ENCODE assay signal across 9 cellular contexts in genomic region chr1:181149326-181150000, GRCh38.
DNase-seq lines count a peak whose midpoint lies in the region; ATAC-seq, FAIRE-seq and TF ChIP-seq lines count a peak whose summit lies in the region.
"Had no signal": no experiment of that assay in that cellular context is flagged by ENCODE, and none has a peak within 500 bp of the region (broad histone marks: within the 10 kb centered on the region; RNA-seq: fewer than 3 reads in every experiment).

No MANE protein-coding gene starts in this region.

- TF ChIP-seq RAD21 in HepG2 (CRISPR knock-in tag; IDR thresholded peaks at IDR 0.05), result no peak

- TF ChIP-seq EP300 in HepG2 (IDR thresholded peaks at IDR 0.05; ENCODE audit: low read depth in 2 of 2, low read length in 2 of 2) (no peak), HepG2 (CRISPR knock-in tag; IDR thresholded peaks at IDR 0.05; ENCODE audit: borderline replicate concordance) (no peak)

- peak overlapping the region in 1 of 4 donors; percentile 32 for H3K27ac ChIP-seq in Peyer's patch
- no peak overlapping the region for H3K27ac ChIP-seq in HepG2 (ENCODE audit: extremely low read length, insufficient read depth, low read length)
- H3K27ac ChIP-seq: A549 had no signal

- DNase-seq in NCI-H2081 (lab: John Stamatoyannopoulos, UW), result peak; percentile 23 to 35
- DNase-seq in NCI-H2081 treated with DMSO at 0.1 percent for 48 hours (lab: John Stamatoyannopoulos, UW), result no peak
- peak in 2 of 3 donors; percentile 90 to 95 for DNase-seq in Peyer's patch
- DNase-seq in activated naive CD4-positive, alpha-beta T cell treated with anti-CD3 and anti-CD28 coated beads, Interleukin-2, amount 50 U/mL, for 16 hours, result peak; percentile 59
- DNase-seq in stimulated activated CD8-positive, alpha-beta memory T cell treated with anti-CD3 and anti-CD28 coated beads, Interleukin-4, amount 100 ng/mL, for 48 hours, result peak; percentile 73
- no peak for DNase-seq in HepG2 (ENCODE audit: low spot score)
- no peak for DNase-seq in D721Med (ENCODE audit: insufficient read length, low spot score)

- WGBS in HepG2 (ENCODE audit: low lambda C conversion rate), result 60% methylated on average over 10 of the region's 10 CpGs

- H3K36me3 ChIP-seq in Peyer's patch (no peaks in the 10 kb centered on the region), HepG2 (replicated peaks in 1 of 2; ENCODE audit: control insufficient read depth in 1 of 2, insufficient read depth in 2 of 2, low read length in 2 of 2) (no peaks in the 10 kb centered on the region)

- H3K4me3 ChIP-seq in Peyer's patch, result no peak overlapping the region
- H3K4me3 ChIP-seq in HepG2 (replicated peaks in 1 of 3; ENCODE audit: insufficient read depth in 1 of 3, low read depth in 2 of 3, low read length in 3 of 3), result no peak overlapping the region
- H3K4me3 ChIP-seq: A549 had no signal

- no peaks in the 10 kb centered on the region for H3K79me2 ChIP-seq in HepG2 (ENCODE audit: insufficient read depth, low read length)

- H3K4me2 ChIP-seq in HepG2 (ENCODE audit: low read depth, low read length), result no peak overlapping the region
- H3K4me2 ChIP-seq: A549 had no signal

- no peak overlapping the region for H3K9ac ChIP-seq in HepG2 (ENCODE audit: insufficient read depth, low read depth, low read length)

- POLR2A ChIA-PET in HepG2 (lab: Yijun Ruan, JAX), result no interaction called here

- TF ChIP-seq POLR2A in Peyer's patch (IDR thresholded peaks at IDR 0.05) (no peak), HepG2 (IDR thresholded peaks at IDR 0.05; ENCODE audit: insufficient read depth in 1 of 2, low read depth in 2 of 2, low read length in 2 of 2) (no peak)

- H4K20me1 ChIP-seq in HepG2 (ENCODE audit: insufficient read depth, low read length), result no peaks in the 10 kb centered on the region

- FAIRE-seq in HepG2 (lab: Jason Lieb, UNC), result no peak
- no peak for FAIRE-seq in D721Med (lab: Jason Lieb, UNC)
- FAIRE-seq: A549 had no signal

- CTCF ChIA-PET in HepG2 (lab: Yijun Ruan, JAX; ENCODE audit: low intra/inter-chr PET ratio, low total read pairs), result no interaction called here

- in situ Hi-C loops in HepG2 (cut with HindIII; ENCODE audit: extremely low pct_ligation_motif_present, low pct_unique_long_range_greater_than_20kb), result loop anchor here (10.0 to 25.0 kb wide), 2 partner anchors 265 to 637 kb away; partner anchors contain the start of gene ACBD6

- no peak for TF ChIP-seq CTCF in Peyer's patch (IDR thresholded peaks at IDR 0.05)
- no peak for TF ChIP-seq CTCF in HepG2 (CRISPR knock-in tag; IDR thresholded peaks at IDR 0.05)
- TF ChIP-seq CTCF in D721Med (IDR thresholded peaks at IDR 0.05; ENCODE audit: insufficient read depth, missing control alignments), result no peak

- no peaks in the 10 kb centered on the region for H3K27me3 ChIP-seq in Peyer's patch
- H3K27me3 ChIP-seq in HepG2 (ENCODE audit: control insufficient read depth in 1 of 2, insufficient read depth in 2 of 2, low read length in 2 of 2), result peaks cover 0 to 12% of the 10 kb centered on the region in 2 experiments; a peak in 2 of 5 replicates

- no peak overlapping the region for H2AFZ ChIP-seq in HepG2 (ENCODE audit: low read length)

- intact Hi-C loops in HepG2 (cut with micrococcal nuclease; ENCODE audit: unreplicated experiment), result no loop called here

- ATAC-seq in HG03060 (IDR thresholded peaks at IDR 0.05; ENCODE audit: low read depth, unreplicated experiment), result peak; percentile 37
- ATAC-seq in HepG2, result no peak

- H3K9me3 ChIP-seq in Peyer's patch (no peaks in the 10 kb centered on the region), HepG2 (ENCODE audit: low read length) (no peaks in the 10 kb centered on the region)

- BruUV-seq in HepG2 (replicated peaks; lab: Mats Ljungman, UMichigan), result no TSS peak

- H3K4me1 ChIP-seq in Peyer's patch (peaks cover 5 to 32% (median 23%) of the 10 kb centered on the region in 4 donors), HepG2 (ENCODE audit: insufficient read depth, low read length) (peaks cover 24% of the 10 kb centered on the region; the same call in 1 of the 2 replicates)
- H3K4me1 ChIP-seq: A549 had no signal

TF ChIP-seq in HepG2, 621 proteins besides CTCF, POLR2A, EP300 and RAD21 (continues in another document):
- TF ChIP-seq FOXO1 (CRISPR knock-in tag; IDR thresholded peaks at IDR 0.05) (no peak), SKIL (CRISPR knock-in tag; IDR thresholded peaks at IDR 0.05; ENCODE audit: borderline replicate concordance) (no peak), ZNF142 (CRISPR knock-in tag; IDR thresholded peaks at IDR 0.05) (no peak), ZFYVE20 (CRISPR knock-in tag; IDR thresholded peaks at IDR 0.05; ENCODE audit: borderline replicate concordance, low read depth) (no peak), ZNF18 (CRISPR knock-in tag; IDR thresholded peaks at IDR 0.05; ENCODE audit: insufficient replicate concordance) (no peak), PHF8 (CRISPR knock-in tag; IDR thresholded peaks at IDR 0.05) (no peak), PCBP1 (IDR thresholded peaks at IDR 0.05; ENCODE audit: borderline replicate concordance, low read depth, low read length) (no peak), KLF6 (CRISPR knock-in tag; IDR thresholded peaks at IDR 0.05) (no peak), RBAK (CRISPR knock-in tag; IDR thresholded peaks at IDR 0.05) (no peak), ZNF230 (CRISPR knock-in tag; IDR thresholded peaks at IDR 0.05) (no peak)

Comparison
In these comparisons a context has a peak if more than half of its experiments do, and no peak if none do; other contexts are left out.
1. DNase-seq: peak in NCI-H2081 (2 of 2), Peyer's patch (2 of 3), activated naive CD4-positive, alpha-beta T cell treated with anti-CD3 and anti-CD28 coated beads, Interleukin-2, amount 50 U/mL, for 16 hours (single experiment) and stimulated activated CD8-positive, alpha-beta memory T cell treated with anti-CD3 and anti-CD28 coated beads, Interleukin-4, amount 100 ng/mL, for 48 hours (single experiment); none in NCI-H2081 treated with DMSO at 0.1 percent for 48 hours (single experiment), HepG2 (single experiment) and D721Med (single experiment).